Comparison of ENCODE assay signal across 8 cellular contexts in genomic region chr9:34992376-34992951, GRCh38. TPM values are rescaled to one million over a fixed set of nuclear protein-coding genes. Genes with fewer than 3 reads are reported as not detected.
DNase-seq lines count a peak whose midpoint lies in the region; ATAC-seq, FAIRE-seq and TF ChIP-seq lines count a peak whose summit lies in the region.

No MANE protein-coding gene starts in this region.

- H3K4me1 ChIP-seq in BE2C = peaks cover 31% of the 10 kb centered on the region

- H3K27ac ChIP-seq in layer of hippocampus (ENCODE audit: low read depth, low read length) = peak overlapping the region; percentile 66

- no peak for ATAC-seq in HG03432 (IDR thresholded peaks at IDR 0.05; ENCODE audit: unreplicated experiment)
- ATAC-seq in natural killer cell treated with Interleukin-12 subunit alpha and Interleukin-12 subunit beta and Interleukin-15 and Interleukin-18, amount 100 ng/mL, for 72 hours = no peak
- ATAC-seq in GM21423 (IDR thresholded peaks at IDR 0.05; ENCODE audit: unreplicated experiment) = no peak

- H3K9me3 ChIP-seq in BE2C = no peaks in the 10 kb centered on the region

- H3K4me1 Mint-ChIP-seq in brain = peaks cover 85% of the 10 kb centered on the region
- peaks cover 29 to 32% of the 10 kb centered on the region in 2 donors for H3K4me1 Mint-ChIP-seq in natural killer cell treated with Interleukin-12 subunit alpha and Interleukin-12 subunit beta and Interleukin-15 and Interleukin-18, amount 100 ng/mL, for 72 hours (ENCODE audit: low read depth in 2 of 2)

- no peak overlapping the region for H3K4me3 ChIP-seq in BE2C (ENCODE audit: low read depth, low read length)

- H3K4me3 Mint-ChIP-seq in brain = peak overlapping the region; percentile 67 to 95 (median 81)
- H3K4me3 Mint-ChIP-seq in natural killer cell treated with Interleukin-12 subunit alpha and Interleukin-12 subunit beta and Interleukin-15 and Interleukin-18, amount 100 ng/mL, for 72 hours = no peak overlapping the region

- peaks cover 33% of the 10 kb centered on the region for H3K36me3 Mint-ChIP-seq in brain
- H3K36me3 Mint-ChIP-seq in natural killer cell treated with Interleukin-12 subunit alpha and Interleukin-12 subunit beta and Interleukin-15 and Interleukin-18, amount 100 ng/mL, for 72 hours = no peaks in the 10 kb centered on the region

- peak; percentile 81 for FAIRE-seq in RCC 7860 (lab: Jason Lieb, UNC)

- no peaks in the 10 kb centered on the region for H3K27me3 Mint-ChIP-seq in brain
- H3K27me3 Mint-ChIP-seq in natural killer cell treated with Interleukin-12 subunit alpha and Interleukin-12 subunit beta and Interleukin-15 and Interleukin-18, amount 100 ng/mL, for 72 hours = peaks cover 0 to 4% of the 10 kb centered on the region in 2 donors

- H3K9me3 Mint-ChIP-seq in brain = peaks cover 0 to 3% (median 0%) of the 10 kb centered on the region in 5 experiments
- H3K9me3 Mint-ChIP-seq in natural killer cell treated with Interleukin-12 subunit alpha and Interleukin-12 subunit beta and Interleukin-15 and Interleukin-18, amount 100 ng/mL, for 72 hours = no peaks in the 10 kb centered on the region

- H3K36me3 ChIP-seq in BE2C = peaks cover 8% of the 10 kb centered on the region

- no peaks in the 10 kb centered on the region for H3K27me3 ChIP-seq in BE2C
- no peaks in the 10 kb centered on the region for H3K27me3 ChIP-seq in layer of hippocampus (ENCODE audit: control insufficient read depth, insufficient read depth, low read length)

- peak overlapping the region; percentile 90 to 98 (median 96) for H3K27ac Mint-ChIP-seq in brain
- no peak overlapping the region for H3K27ac Mint-ChIP-seq in natural killer cell treated with Interleukin-12 subunit alpha and Interleukin-12 subunit beta and Interleukin-15 and Interleukin-18, amount 100 ng/mL, for 72 hours

- TF ChIP-seq CTCF in BE2C (IDR thresholded peaks at IDR 0.05; ENCODE audit: low read depth, low read length) = no peak
- TF ChIP-seq CTCF in brain (conservative IDR thresholded peaks at IDR 0.05) = no peak

- peak; percentile 67 for DNase-seq in BE2C
- DNase-seq in RCC 7860 (ENCODE audit: low spot score) = peak; percentile 92
- DNase-seq in stimulated activated CD8-positive, alpha-beta memory T cell treated with anti-CD3 and anti-CD28 coated beads, Interleukin-7, amount 100 ng/mL, for 4 hours (ENCODE audit: low read depth in 2 of 2) = peak; percentile 63 to 65
- DNase-seq in natural killer cell treated with Interleukin-12 subunit alpha and Interleukin-12 subunit beta and Interleukin-15 and Interleukin-18, amount 100 ng/mL, for 72 hours (ENCODE audit: low spot score) = no peak

RNA-seq across cellular contexts. Expression of gene DNAJB5, which starts 2.9 kb away (rescaled TPM):
- polyA plus RNA-seq in BE2C (2012; ENCODE audit: insufficient read depth, insufficient read length, low read depth) = 12.4 TPM
- 49.4 TPM for polyA plus RNA-seq in brain (ENCODE audit: insufficient read depth, low read depth, low replicate concordance)
- total RNA-seq in natural killer cell treated with Interleukin-12 subunit alpha and Interleukin-12 subunit beta and Interleukin-15 and Interleukin-18, amount 100 ng/mL, for 72 hours = 1 to 10 TPM; 1.7 to 5.0 TPM

RNA-seq across cellular contexts. Expression of gene PHF24, which starts 34.4 kb away (rescaled TPM):
- not detected for polyA plus RNA-seq in BE2C (2012; ENCODE audit: insufficient read depth, insufficient read length, low read depth)
- polyA plus RNA-seq in brain (ENCODE audit: insufficient read depth, low read depth, low replicate concordance) = 14.7 TPM
- total RNA-seq in natural killer cell treated with Interleukin-12 subunit alpha and Interleukin-12 subunit beta and Interleukin-15 and Interleukin-18, amount 100 ng/mL, for 72 hours = not detected

Comparison
In these comparisons a context has a peak if more than half of its experiments do, and no peak if none do; other contexts are left out.
1. H3K27ac Mint-ChIP-seq: peak in brain (5 of 5); none in natural killer cell treated with Interleukin-12 subunit alpha and Interleukin-12 subunit beta and Interleukin-15 and Interleukin-18, amount 100 ng/mL, for 72 hours (0 of 2).